Comparison of ENCODE assay signal across 20 cellular contexts in the genomic region with DNA sequence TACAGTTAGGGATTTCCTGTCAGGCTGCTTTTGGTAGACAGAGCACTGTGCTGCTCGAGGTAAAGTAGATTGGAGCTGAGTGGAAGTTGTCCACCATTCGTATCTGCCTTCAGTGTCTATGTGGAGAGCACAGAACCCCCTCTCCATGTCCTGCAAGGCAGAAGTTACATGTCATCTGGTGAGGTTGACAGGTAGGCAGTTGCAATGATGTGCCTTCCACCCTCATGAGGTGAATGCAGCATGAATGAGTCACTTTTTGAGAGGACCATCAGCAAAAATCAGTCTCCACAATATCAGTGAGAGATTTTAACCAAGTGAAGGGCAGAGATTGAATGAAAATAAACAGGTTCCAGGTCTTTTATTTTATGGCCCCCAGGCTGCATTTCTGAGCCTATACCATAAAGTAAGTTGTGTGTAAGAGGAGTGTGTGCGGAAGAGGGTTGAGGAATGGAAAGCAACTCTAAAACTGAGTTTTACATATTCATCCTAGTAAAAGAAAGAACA. TPM values are rescaled to one million over a fixed set of nuclear protein-coding genes. Genes with fewer than 3 reads are reported as not detected.
"Had no signal": no experiment of that assay in that cellular context is flagged by ENCODE, and none has a peak within 500 bp of the region (broad histone marks: within the 10 kb centered on the region; RNA-seq: fewer than 3 reads in every experiment).

No MANE protein-coding gene starts in this region.

- H3K4me1 ChIP-seq: sigmoid colon had no signal

- H3K27me3 ChIP-seq: neutrophil, sigmoid colon had no signal

- ATAC-seq: activated naive CD4-positive, alpha-beta T cell treated with anti-CD3 and anti-CD28 coated beads, Interleukin-2, amount 50 U/mL, for 72 hours; naive thymus-derived CD4-positive, alpha-beta T cell; T-helper 17 cell had no signal

- H3K27ac ChIP-seq: neutrophil, sigmoid colon had no signal

- DNase-seq: activated CD4-positive, alpha-beta T cell treated with anti-CD3 and anti-CD28 coated beads, Interleukin-2, amount 50 U/mL, for 4 hours; activated effector memory CD4-positive, alpha-beta T cell treated with anti-CD3 and anti-CD28 coated beads, Interleukin-2, amount 50 U/mL, for 16 hours; activated T-cell treated with anti-CD3 and anti-CD28 coated beads, Interleukin-2, amount 50 U/mL, for 24 hours; amniotic stem cell; cerebellar nuclear complex; hippocampal formation; naive thymus-derived CD4-positive, alpha-beta T cell; sigmoid colon; stimulated activated CD4-positive, alpha-beta T cell treated with anti-CD3 and anti-CD28 coated beads, Interleukin-12 subunit alpha, Interleukin-12 subunit beta, amount 100 ng/mL, for 4 hours; stimulated activated naive CD4-positive, alpha-beta T cell treated with Interleukin-2 at 50 U/mL for 16 hours; T-helper 17 cell had no signal

- H3K36me3 ChIP-seq: neutrophil, sigmoid colon had no signal

- H3K4me3 ChIP-seq: sigmoid colon had no signal

- FAIRE-seq: TTC549 had no signal

- H3K9me3 ChIP-seq: neutrophil, sigmoid colon had no signal

RNA-seq across cellular contexts. Expression of gene TRAPPC3L, which starts 16.0 kb away (rescaled TPM):
- total RNA-seq: activated naive CD4-positive, alpha-beta T cell treated with anti-CD3 and anti-CD28 coated beads, Interleukin-2, amount 50 U/mL, for 72 hours; endodermal cell; glomerular endothelial cell; kidney epithelial cell; lower leg skin; naive thymus-derived CD4-positive, alpha-beta T cell; sigmoid colon had no signal
- polyA plus RNA-seq: naive thymus-derived CD4-positive, alpha-beta T cell; sigmoid colon had no signal

RNA-seq across cellular contexts. Expression of gene CALHM5, which starts 18.1 kb away (rescaled TPM):
- total RNA-seq: activated naive CD4-positive, alpha-beta T cell treated with anti-CD3 and anti-CD28 coated beads, Interleukin-2, amount 50 U/mL, for 72 hours; naive thymus-derived CD4-positive, alpha-beta T cell had no signal
- polyA plus RNA-seq: naive thymus-derived CD4-positive, alpha-beta T cell had no signal

RNA-seq across cellular contexts. Expression of gene CALHM4, which starts 24.0 kb away (rescaled TPM):
- total RNA-seq: activated naive CD4-positive, alpha-beta T cell treated with anti-CD3 and anti-CD28 coated beads, Interleukin-2, amount 50 U/mL, for 72 hours; dermis blood vessel endothelial cell; endodermal cell; glomerular endothelial cell; kidney epithelial cell; naive thymus-derived CD4-positive, alpha-beta T cell; sigmoid colon; T-helper 17 cell had no signal
- polyA plus RNA-seq: esophagus; naive thymus-derived CD4-positive, alpha-beta T cell; sigmoid colon had no signal
